29 cellular contexts compared by ENCODE assay signal in the genomic region with DNA sequence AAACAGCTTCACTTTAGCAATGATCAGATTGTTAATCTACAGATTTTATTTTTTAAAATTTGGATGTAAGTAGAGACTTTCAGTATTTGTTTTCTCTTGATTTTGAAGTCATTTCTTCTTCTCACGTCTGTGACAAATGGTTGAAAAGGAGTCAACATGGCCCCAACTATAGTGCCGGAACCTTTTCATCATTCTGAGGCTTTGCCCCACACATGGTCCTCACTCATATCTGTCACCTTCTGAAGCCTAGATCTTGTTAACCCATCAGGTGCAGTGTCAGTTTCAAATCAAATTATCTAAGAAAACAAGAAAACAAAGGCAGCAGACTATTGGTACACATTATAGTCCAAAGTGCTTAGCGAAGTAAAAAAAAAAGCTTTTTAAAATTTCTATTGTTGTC.
A peak's percentile ranks its signal among the peaks of the same experiment; 100 is the strongest.
DNase-seq lines count a peak whose midpoint lies in the region; ATAC-seq and TF ChIP-seq lines count a peak whose summit lies in the region.
"Had no signal": no experiment of that assay in that cellular context is flagged by ENCODE, and none has a peak within 500 bp of the region (broad histone marks: within the 10 kb centered on the region; RNA-seq: fewer than 3 reads in every experiment).

No MANE protein-coding gene starts in this region.

- CTCF ChIA-PET in activated CD4-positive, alpha-beta T cell treated with anti-CD3 and anti-CD28 coated beads for 36 hours (lab: Charles Lee), result interaction anchor here (1.0 to 1.3 kb wide), 2 partner anchors 9 to 272 kb away, joined by 3 to 4 read pairs; no protein-coding TSS in a partner anchor
- CTCF ChIA-PET in WTC11 (lab: Charles Lee), result no interaction called here

- no peaks in the 10 kb centered on the region for H3K9me3 Mint-ChIP-seq in activated CD4-positive, alpha-beta T cell treated with anti-CD3 and anti-CD28 coated beads for 36 hours (ENCODE audit: low read depth)
- no peaks in the 10 kb centered on the region for H3K9me3 Mint-ChIP-seq in WTC11
- H3K9me3 Mint-ChIP-seq in progenitor cell of endocrine pancreas (ENCODE audit: low read depth), result no peaks in the 10 kb centered on the region
- H3K9me3 Mint-ChIP-seq: CD14-positive monocyte; CD4-positive, alpha-beta memory T cell; CD4-positive, alpha-beta T cell; CD4-positive, CD25-positive, alpha-beta regulatory T cell; CD8-positive, alpha-beta memory T cell; CD8-positive, alpha-beta T cell had no signal

- ATAC-seq in activated CD4-positive, alpha-beta T cell treated with anti-CD3 and anti-CD28 coated beads for 36 hours, result peak; percentile 51
- no peak for ATAC-seq in WTC11
- ATAC-seq in HG03139 (IDR thresholded peaks at IDR 0.05; ENCODE audit: unreplicated experiment), result no peak
- ATAC-seq: A549; CD8-positive, alpha-beta T cell had no signal

- DNase-seq in activated CD4-positive, alpha-beta T cell treated with anti-CD3 and anti-CD28 coated beads for 36 hours, result no peak
- DNase-seq in activated CD4-positive, alpha-beta T cell treated with anti-CD3 and anti-CD28 coated beads for 48 hours, result no peak
- DNase-seq in WTC11 (ENCODE audit: low spot score), result no peak
- DNase-seq in progenitor cell of endocrine pancreas (ENCODE audit: low spot score, unreplicated experiment), result no peak
- DNase-seq in NK-92 treated with Interleukin-12 subunit alpha and Interleukin-12 subunit beta, amount 100 ng/mL, for 24 hours (lab: John Stamatoyannopoulos, UW), result no peak
- DNase-seq: 8988T; ACHN; AML-193; BE2C; C1 segment of cervical spinal cord; Caco-2; Calu3; CD4-positive, alpha-beta memory T cell; CD4-positive, alpha-beta T cell; CD4-positive, CD25-positive, alpha-beta regulatory T cell; CD8-positive, alpha-beta memory T cell; CD8-positive, alpha-beta T cell; COR-L47; DMS 273 treated with DMSO at 0.1 percent for 48 hours; DMS153; DMS53; DMS79; DMS79 treated with DMSO at 0.1 percent for 48 hours; DND-41; EL had no signal

- H3K4me3 Mint-ChIP-seq in activated CD4-positive, alpha-beta T cell treated with anti-CD3 and anti-CD28 coated beads for 36 hours, result no peak overlapping the region
- H3K4me3 Mint-ChIP-seq in WTC11, result no peak overlapping the region
- no peak overlapping the region for H3K4me3 Mint-ChIP-seq in progenitor cell of endocrine pancreas (ENCODE audit: low read depth)
- H3K4me3 Mint-ChIP-seq: B cell; CD14-positive monocyte; CD4-positive, alpha-beta memory T cell; CD4-positive, alpha-beta T cell; CD4-positive, CD25-positive, alpha-beta regulatory T cell; CD8-positive, alpha-beta memory T cell; CD8-positive, alpha-beta T cell had no signal

- no peaks in the 10 kb centered on the region for H3K27me3 Mint-ChIP-seq in activated CD4-positive, alpha-beta T cell treated with anti-CD3 and anti-CD28 coated beads for 36 hours
- H3K27me3 Mint-ChIP-seq in WTC11 (ENCODE audit: low read depth), result no peaks in the 10 kb centered on the region
- H3K27me3 Mint-ChIP-seq in progenitor cell of endocrine pancreas, result no peaks in the 10 kb centered on the region
- H3K27me3 Mint-ChIP-seq: B cell; CD4-positive, alpha-beta memory T cell; CD4-positive, alpha-beta T cell; CD4-positive, CD25-positive, alpha-beta regulatory T cell; CD8-positive, alpha-beta memory T cell had no signal

- intact Hi-C loops in activated CD4-positive, alpha-beta T cell treated with anti-CD3 and anti-CD28 coated beads for 36 hours (cut with DNase I, micrococcal nuclease), result no loop called here

- TF ChIP-seq CTCF in WTC11 (IDR thresholded peaks at IDR 0.05) (no peak), progenitor cell of endocrine pancreas (IDR thresholded peaks at IDR 0.05; ENCODE audit: unreplicated experiment) (no peak)

- POLR2A ChIA-PET in activated CD4-positive, alpha-beta T cell treated with anti-CD3 and anti-CD28 coated beads for 36 hours (lab: Charles Lee), result interaction anchor here (0.7 kb wide), 1 partner anchor 351 kb away, joined by 4 read pairs; no protein-coding TSS in a partner anchor
- POLR2A ChIA-PET in WTC11 (lab: Charles Lee), result no interaction called here

- H3K36me3 Mint-ChIP-seq in activated CD4-positive, alpha-beta T cell treated with anti-CD3 and anti-CD28 coated beads for 36 hours (ENCODE audit: low read depth), result no peaks in the 10 kb centered on the region
- H3K36me3 Mint-ChIP-seq in WTC11 (no peaks in the 10 kb centered on the region), progenitor cell of endocrine pancreas (ENCODE audit: insufficient read depth) (no peaks in the 10 kb centered on the region)
- H3K36me3 Mint-ChIP-seq: CD14-positive monocyte had no signal

- no peak overlapping the region for H3K27ac Mint-ChIP-seq in activated CD4-positive, alpha-beta T cell treated with anti-CD3 and anti-CD28 coated beads for 36 hours
- peak overlapping the region; percentile 30; the same call in 1 of the 2 replicates for H3K27ac Mint-ChIP-seq in WTC11
- H3K27ac Mint-ChIP-seq in progenitor cell of endocrine pancreas, result peak overlapping the region; percentile 27
- H3K27ac Mint-ChIP-seq: B cell; CD14-positive monocyte; CD4-positive, alpha-beta memory T cell; CD4-positive, alpha-beta T cell; CD4-positive, CD25-positive, alpha-beta regulatory T cell; CD8-positive, alpha-beta T cell had no signal

- peaks cover 14% of the 10 kb centered on the region for H3K4me1 Mint-ChIP-seq in activated CD4-positive, alpha-beta T cell treated with anti-CD3 and anti-CD28 coated beads for 36 hours
- peaks cover 18% of the 10 kb centered on the region for H3K4me1 Mint-ChIP-seq in WTC11
- H3K4me1 Mint-ChIP-seq in progenitor cell of endocrine pancreas (ENCODE audit: low read depth), result no peaks in the 10 kb centered on the region
- H3K4me1 Mint-ChIP-seq: CD4-positive, alpha-beta memory T cell; CD8-positive, alpha-beta memory T cell had no signal

TF ChIP-seq in WTC11, 78 proteins besides CTCF, POLR2A, EP300 and RAD21:
- TF ChIP-seq, protein P1, sequence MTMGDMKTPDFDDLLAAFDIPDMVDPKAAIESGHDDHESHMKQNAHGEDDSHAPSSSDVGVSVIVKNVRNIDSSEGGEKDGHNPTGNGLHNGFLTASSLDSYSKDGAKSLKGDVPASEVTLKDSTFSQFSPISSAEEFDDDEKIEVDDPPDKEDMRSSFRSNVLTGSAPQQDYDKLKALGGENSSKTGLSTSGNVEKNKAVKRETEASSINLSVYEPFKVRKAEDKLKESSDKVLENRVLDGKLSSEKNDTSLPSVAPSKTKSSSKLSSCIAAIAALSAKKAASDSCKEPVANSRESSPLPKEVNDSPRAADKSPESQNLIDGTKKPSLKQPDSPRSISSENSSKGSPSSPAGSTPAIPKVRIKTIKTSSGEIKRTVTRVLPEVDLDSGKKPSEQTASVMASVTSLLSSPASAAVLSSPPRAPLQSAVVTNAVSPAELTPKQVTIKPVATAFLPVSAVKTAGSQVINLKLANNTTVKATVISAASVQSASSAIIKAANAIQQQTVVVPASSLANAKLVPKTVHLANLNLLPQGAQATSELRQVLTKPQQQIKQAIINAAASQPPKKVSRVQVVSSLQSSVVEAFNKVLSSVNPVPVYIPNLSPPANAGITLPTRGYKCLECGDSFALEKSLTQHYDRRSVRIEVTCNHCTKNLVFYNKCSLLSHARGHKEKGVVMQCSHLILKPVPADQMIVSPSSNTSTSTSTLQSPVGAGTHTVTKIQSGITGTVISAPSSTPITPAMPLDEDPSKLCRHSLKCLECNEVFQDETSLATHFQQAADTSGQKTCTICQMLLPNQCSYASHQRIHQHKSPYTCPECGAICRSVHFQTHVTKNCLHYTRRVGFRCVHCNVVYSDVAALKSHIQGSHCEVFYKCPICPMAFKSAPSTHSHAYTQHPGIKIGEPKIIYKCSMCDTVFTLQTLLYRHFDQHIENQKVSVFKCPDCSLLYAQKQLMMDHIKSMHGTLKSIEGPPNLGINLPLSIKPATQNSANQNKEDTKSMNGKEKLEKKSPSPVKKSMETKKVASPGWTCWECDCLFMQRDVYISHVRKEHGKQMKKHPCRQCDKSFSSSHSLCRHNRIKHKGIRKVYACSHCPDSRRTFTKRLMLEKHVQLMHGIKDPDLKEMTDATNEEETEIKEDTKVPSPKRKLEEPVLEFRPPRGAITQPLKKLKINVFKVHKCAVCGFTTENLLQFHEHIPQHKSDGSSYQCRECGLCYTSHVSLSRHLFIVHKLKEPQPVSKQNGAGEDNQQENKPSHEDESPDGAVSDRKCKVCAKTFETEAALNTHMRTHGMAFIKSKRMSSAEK (CRISPR knock-in tag; IDR thresholded peaks at IDR 0.05; ENCODE audit: borderline replicate concordance), result no peak
- TF ChIP-seq FOXK1 (CRISPR knock-in tag; IDR thresholded peaks at IDR 0.05) (no peak), SP1 (CRISPR knock-in tag; conservative IDR thresholded peaks at IDR 0.05) (no peak), TEAD1 (CRISPR knock-in tag; IDR thresholded peaks at IDR 0.05) (no peak)
- TF ChIP-seq, protein P2, sequence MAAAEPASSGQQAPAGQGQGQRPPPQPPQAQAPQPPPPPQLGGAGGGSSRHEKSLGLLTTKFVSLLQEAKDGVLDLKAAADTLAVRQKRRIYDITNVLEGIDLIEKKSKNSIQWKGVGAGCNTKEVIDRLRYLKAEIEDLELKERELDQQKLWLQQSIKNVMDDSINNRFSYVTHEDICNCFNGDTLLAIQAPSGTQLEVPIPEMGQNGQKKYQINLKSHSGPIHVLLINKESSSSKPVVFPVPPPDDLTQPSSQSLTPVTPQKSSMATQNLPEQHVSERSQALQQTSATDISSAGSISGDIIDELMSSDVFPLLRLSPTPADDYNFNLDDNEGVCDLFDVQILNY (CRISPR knock-in tag; IDR thresholded peaks at IDR 0.05), result no peak
